Comparison of ENCODE assay signal across 14 cellular contexts in the genomic region with DNA sequence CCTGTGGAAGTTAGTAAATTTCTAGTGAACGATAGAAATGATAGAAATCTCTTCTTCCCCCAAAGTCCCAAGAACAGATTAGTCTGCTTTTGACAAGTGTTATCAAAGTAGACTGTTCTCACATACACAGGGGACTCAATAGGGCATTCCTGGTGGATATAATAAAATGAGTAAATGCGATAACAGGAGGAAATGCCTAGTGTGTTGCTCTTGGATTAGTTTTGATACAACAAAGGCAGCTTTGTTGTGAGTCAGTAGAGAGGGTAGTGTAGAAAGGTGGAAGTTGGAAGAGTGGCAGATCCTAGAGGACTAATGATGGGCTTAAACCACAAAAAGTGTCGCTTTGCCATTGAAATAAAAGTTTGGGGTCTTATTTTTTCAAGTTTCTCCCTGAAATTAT. TPM values are rescaled to one million over a fixed set of nuclear protein-coding genes. Genes with fewer than 3 reads are reported as not detected.
DNase-seq lines count a peak whose midpoint lies in the region; ATAC-seq, FAIRE-seq and TF ChIP-seq lines count a peak whose summit lies in the region.
"Had no signal": no experiment of that assay in that cellular context is flagged by ENCODE, and none has a peak within 500 bp of the region (broad histone marks: within the 10 kb centered on the region; RNA-seq: fewer than 3 reads in every experiment).

No MANE protein-coding gene starts in this region.

- H3K4me3 ChIP-seq in Panc1 (ENCODE audit: low read depth in 2 of 2, low read length in 2 of 2), result no peak overlapping the region
- peak overlapping the region; percentile 47 for H3K4me3 ChIP-seq in endocrine pancreas (ENCODE audit: control insufficient read depth, insufficient read depth, low read length)
- H3K4me3 ChIP-seq: HAP-1, skin epidermis had no signal

- peaks cover 30% of the 10 kb centered on the region for H3K4me1 Mint-ChIP-seq in osteocyte (ENCODE audit: unreplicated experiment)

- H3K4me3 Mint-ChIP-seq in osteocyte (ENCODE audit: unreplicated experiment), result no peak overlapping the region
- H3K4me3 Mint-ChIP-seq: activated CD4-positive, alpha-beta T cell treated with anti-CD3 and anti-CD28 coated beads for 36 hours; dendritic cell treated with granulocyte-macrophage colony-stimulating factor and Interleukin-4, amounts not matched to agents 40 ng/mL and 50 ng/mL, for 4 days had no signal

- H3K4me1 ChIP-seq in Panc1 (ENCODE audit: control insufficient read depth, insufficient read depth, low read length) (peaks cover 10% of the 10 kb centered on the region), endocrine pancreas (ENCODE audit: control insufficient read depth, insufficient read depth, low read length) (peaks cover 34% of the 10 kb centered on the region)

- no peak for TF ChIP-seq CTCF in Panc1 (IDR thresholded peaks at IDR 0.05)
- no peak for TF ChIP-seq CTCF in osteocyte (IDR thresholded peaks at IDR 0.05)

- peaks cover 4% of the 10 kb centered on the region for H3K36me3 Mint-ChIP-seq in osteocyte (ENCODE audit: unreplicated experiment)

- H3K9me3 Mint-ChIP-seq in osteocyte (ENCODE audit: unreplicated experiment), result no peaks in the 10 kb centered on the region
- H3K9me3 Mint-ChIP-seq: dendritic cell treated with granulocyte-macrophage colony-stimulating factor and Interleukin-4, amounts not matched to agents 40 ng/mL and 50 ng/mL, for 4 days had no signal

- ATAC-seq in Panc1 (peak; percentile 64), GM21723 (IDR thresholded peaks at IDR 0.05; ENCODE audit: unreplicated experiment) (no peak)
- ATAC-seq: activated CD4-positive, alpha-beta T cell treated with anti-CD3 and anti-CD28 coated beads for 36 hours had no signal

- H3K27me3 ChIP-seq in Panc1 (ENCODE audit: control insufficient read depth, insufficient read depth, low read length) (no peaks in the 10 kb centered on the region), endocrine pancreas (ENCODE audit: control insufficient read depth, insufficient read depth, low read length) (no peaks in the 10 kb centered on the region)

- POLR2A ChIA-PET in Panc1 (lab: Charles Lee), result interaction anchor here (0.6 kb wide), 1 partner anchor 128 kb away, joined by 8 read pairs; no protein-coding TSS in a partner anchor

- H3K9me3 ChIP-seq in Panc1 (ENCODE audit: control insufficient read depth, insufficient read depth, low read depth, low read length) (peaks cover 4% of the 10 kb centered on the region; the same call in 1 of the 2 replicates), endocrine pancreas (ENCODE audit: control insufficient read depth, low read length) (no peaks in the 10 kb centered on the region)

- H3K27ac Mint-ChIP-seq in osteocyte (ENCODE audit: unreplicated experiment), result peak overlapping the region; percentile 5
- H3K27ac Mint-ChIP-seq: activated CD4-positive, alpha-beta T cell treated with anti-CD3 and anti-CD28 coated beads for 36 hours; dendritic cell treated with granulocyte-macrophage colony-stimulating factor and Interleukin-4, amounts not matched to agents 40 ng/mL and 50 ng/mL, for 4 days had no signal

- H3K9ac ChIP-seq in endocrine pancreas (ENCODE audit: control insufficient read depth, insufficient read depth, low read length), result no peak overlapping the region

- BruUV-seq in Panc1 (replicated peaks; lab: Mats Ljungman, UMichigan), result no TSS peak

- DNase-seq in GM19239 (ENCODE audit: insufficient read length, low spot score) (no peak), Panc1 (ENCODE audit: low read depth, low spot score) (no peak), osteocyte (ENCODE audit: extremely low spot score, unreplicated experiment) (no peak), substantia nigra (lab: John Stamatoyannopoulos, UW) (no peak), glomerular visceral epithelial cell (ENCODE audit: extremely low spot score) (no peak), NCI-H1092 treated with DMSO at 0.1 percent for 48 hours (lab: John Stamatoyannopoulos, UW) (no peak)
- DNase-seq: activated CD4-positive, alpha-beta T cell treated with anti-CD3 and anti-CD28 coated beads for 36 hours; midbrain; SIG-M5 had no signal

- H3K36me3 ChIP-seq in Panc1 (ENCODE audit: control insufficient read depth, insufficient read depth, low read length), result no peaks in the 10 kb centered on the region
- no peaks in the 10 kb centered on the region for H3K36me3 ChIP-seq in endocrine pancreas (ENCODE audit: control insufficient read depth, insufficient read depth, low read length)

- H3K27ac ChIP-seq in Panc1 (ENCODE audit: low read length), result peak overlapping the region; percentile 65
- H3K27ac ChIP-seq in substantia nigra (ENCODE audit: low read depth, low read length, poor library complexity, severe bottlenecking), result no peak overlapping the region

- in situ Hi-C loops in Panc1 (cut with HindIII; ENCODE audit: low pct_unique_long_range_greater_than_20kb, low sequenced_read_pairs), result no loop called here

- FAIRE-seq in GM19239 (lab: Jason Lieb, UNC), result peak; percentile 18

- CTCF ChIA-PET in Panc1 (lab: Charles Lee), result no interaction called here

- no peaks in the 10 kb centered on the region for H3K27me3 Mint-ChIP-seq in osteocyte (ENCODE audit: unreplicated experiment)
- H3K27me3 Mint-ChIP-seq: activated CD4-positive, alpha-beta T cell treated with anti-CD3 and anti-CD28 coated beads for 36 hours; dendritic cell treated with granulocyte-macrophage colony-stimulating factor and Interleukin-4, amounts not matched to agents 40 ng/mL and 50 ng/mL, for 4 days had no signal

- intact Hi-C loops in Panc1 (cut with micrococcal nuclease; ENCODE audit: unreplicated experiment), result no loop called here

RNA-seq across cellular contexts. Expression of a gene that starts 43.5 kb away (rescaled TPM):
- total RNA-seq in Panc1 (2021; ENCODE audit: unreplicated experiment) (38.3 TPM), osteocyte (38.0 and 42.9 TPM in 2 replicates)
- 21.9 TPM for polyA plus RNA-seq in Panc1 (2012; ENCODE audit: insufficient read length)

RNA-seq across cellular contexts. Expression of a gene that starts 51.5 kb away (rescaled TPM):
- 9.2 TPM for total RNA-seq in Panc1 (2021; ENCODE audit: unreplicated experiment)
- 2.9 TPM for polyA plus RNA-seq in Panc1 (2012; ENCODE audit: insufficient read length)
- total RNA-seq in osteocyte, result 17.7 and 18.4 TPM in 2 replicates
